Comparison of ENCODE assay signal across 1 cellular context in the genomic region with DNA sequence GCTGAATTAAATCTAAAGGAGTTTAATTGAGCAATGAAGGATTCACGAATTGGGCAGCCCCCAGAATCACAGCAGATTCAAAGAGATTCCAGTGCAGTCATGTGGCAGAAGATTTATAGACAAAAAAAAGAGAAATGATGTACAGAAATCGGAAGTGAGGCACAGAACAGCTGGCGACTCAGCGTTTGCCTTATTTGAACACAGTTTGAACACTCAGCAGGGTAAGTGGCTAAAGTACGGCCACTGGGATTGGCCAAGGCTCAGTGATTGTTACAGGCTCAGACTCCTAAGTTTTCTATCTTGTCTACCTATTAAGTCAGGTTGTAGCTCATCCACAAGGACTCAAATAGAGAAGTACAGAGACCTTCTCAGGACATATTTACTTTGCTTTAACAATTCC.
TF ChIP-seq lines count a peak whose summit lies in the region.

No MANE protein-coding gene starts in this region.

TF ChIP-seq in WTC11, 78 proteins besides CTCF, POLR2A, EP300 and RAD21 (continued from another document):
- TF ChIP-seq, protein P1, sequence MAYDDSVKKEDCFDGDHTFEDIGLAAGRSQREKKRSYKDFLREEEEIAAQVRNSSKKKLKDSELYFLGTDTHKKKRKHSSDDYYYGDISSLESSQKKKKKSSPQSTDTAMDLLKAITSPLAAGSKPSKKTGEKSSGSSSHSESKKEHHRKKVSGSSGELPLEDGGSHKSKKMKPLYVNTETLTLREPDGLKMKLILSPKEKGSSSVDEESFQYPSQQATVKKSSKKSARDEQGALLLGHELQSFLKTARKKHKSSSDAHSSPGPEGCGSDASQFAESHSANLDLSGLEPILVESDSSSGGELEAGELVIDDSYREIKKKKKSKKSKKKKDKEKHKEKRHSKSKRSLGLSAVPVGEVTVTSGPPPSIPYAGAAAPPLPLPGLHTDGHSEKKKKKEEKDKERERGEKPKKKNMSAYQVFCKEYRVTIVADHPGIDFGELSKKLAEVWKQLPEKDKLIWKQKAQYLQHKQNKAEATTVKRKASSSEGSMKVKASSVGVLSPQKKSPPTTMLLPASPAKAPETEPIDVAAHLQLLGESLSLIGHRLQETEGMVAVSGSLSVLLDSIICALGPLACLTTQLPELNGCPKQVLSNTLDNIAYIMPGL (CRISPR knock-in tag; IDR thresholded peaks at IDR 0.05) = no peak
- TF ChIP-seq IRF2 (CRISPR knock-in tag; IDR thresholded peaks at IDR 0.05; ENCODE audit: borderline replicate concordance, low read depth) = no peak
